1 cellular context compared by ENCODE assay signal in genomic region chrX:101051153-101051548, GRCh38.
TF ChIP-seq lines count a peak whose summit lies in the region.

No MANE protein-coding gene starts in this region.

TF ChIP-seq in IMR-90, 13 proteins besides CTCF, POLR2A, EP300 and RAD21 (continued from another document):
- no peak for TF ChIP-seq CHD1 (IDR thresholded peaks at IDR 0.05; ENCODE audit: low read depth, low read length)
TF ChIP-seq in IMR-90: peak in this region for 0.
